ENCODE assay signal across 29 cellular contexts in the genomic region with DNA sequence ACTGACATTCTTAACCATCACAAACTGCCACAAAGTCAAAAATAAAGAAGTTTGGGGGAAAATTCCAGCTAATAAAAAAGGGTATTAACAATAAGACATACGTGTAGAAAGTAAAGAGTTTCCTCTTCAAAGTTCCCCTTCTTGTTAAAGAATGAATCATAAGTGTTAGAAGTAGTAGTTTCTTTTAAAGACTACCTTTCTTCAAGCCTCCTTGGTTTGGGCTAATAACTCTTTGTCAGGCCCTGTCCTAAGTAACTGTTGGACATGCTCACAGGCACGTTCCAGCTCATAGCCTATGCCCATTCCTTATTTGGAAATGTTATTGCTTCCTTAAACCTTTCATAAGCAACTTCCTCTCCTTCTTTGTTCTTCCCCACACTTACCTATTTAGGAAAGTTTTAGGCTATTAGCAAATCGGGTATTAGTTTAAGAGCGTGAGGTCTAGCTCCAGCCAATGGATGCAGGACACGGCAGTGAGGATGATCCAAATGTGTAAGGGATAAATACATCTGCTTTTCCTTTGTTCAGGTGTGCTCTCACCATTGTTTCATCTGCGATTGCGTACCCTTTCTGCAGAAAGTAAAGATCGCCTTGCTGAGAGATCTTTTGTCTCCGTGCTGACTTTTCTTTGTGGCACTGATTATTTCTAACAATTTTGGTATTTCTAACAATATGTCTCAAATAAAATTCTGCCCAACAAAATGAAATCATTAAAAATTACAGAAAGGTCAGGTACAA.
DNase-seq lines count a peak whose midpoint lies in the region; ATAC-seq, FAIRE-seq and TF ChIP-seq lines count a peak whose summit lies in the region.
"Had no signal": no experiment of that assay in that cellular context is flagged by ENCODE, and none has a peak within 500 bp of the region (broad histone marks: within the 10 kb centered on the region; RNA-seq: fewer than 3 reads in every experiment).

No MANE protein-coding gene starts in this region.

- peaks cover 15% of the 10 kb centered on the region for H3K9me3 Mint-ChIP-seq in activated naive CD8-positive, alpha-beta T cell treated with anti-CD3 and anti-CD28 coated beads, Interleukin-2, amount 50 U/mL, for 24 hours
- H3K9me3 Mint-ChIP-seq in activated naive CD8-positive, alpha-beta T cell treated with anti-CD3 and anti-CD28 coated beads for 36 hours, result peaks cover 16% of the 10 kb centered on the region
- peaks cover 15% of the 10 kb centered on the region for H3K9me3 Mint-ChIP-seq in type B pancreatic cell

- TF ChIP-seq CTCF in VCaP (conservative IDR thresholded peaks at IDR 0.05) (no peak), keratinocyte (optimal IDR thresholded peaks at IDR 0.05 in 1 of 3, IDR thresholded peaks at IDR 0.05 in 1 of 3, conservative IDR thresholded peaks at IDR 0.05 in 1 of 3; ENCODE audit: extremely low read depth in 1 of 3, insufficient read depth in 2 of 3, low read length in 3 of 3) (no peak), type B pancreatic cell (conservative IDR thresholded peaks at IDR 0.05) (no peak)

- no peaks in the 10 kb centered on the region for H3K36me3 ChIP-seq in keratinocyte (ENCODE audit: control insufficient read depth in 2 of 2, extremely low read depth in 1 of 2, insufficient read depth in 2 of 2, low read length in 2 of 2)

- H3K9ac ChIP-seq in keratinocyte (ENCODE audit: control insufficient read depth, extremely low read depth, insufficient read depth, low read length), result no peak overlapping the region

- no peak for DNase-seq in activated naive CD8-positive, alpha-beta T cell treated with anti-CD3 and anti-CD28 coated beads, Interleukin-2, amount 50 U/mL, for 24 hours
- no peak for DNase-seq in activated naive CD8-positive, alpha-beta T cell treated with anti-CD3 and anti-CD28 coated beads for 36 hours
- DNase-seq in keratinocyte (ENCODE audit: low read depth, low spot score) (no peak), type B pancreatic cell (ENCODE audit: extremely low spot score, unreplicated experiment) (no peak), GM03348 (ENCODE audit: low spot score) (no peak), ureter (ENCODE audit: low spot score) (no peak)
- DNase-seq: activated CD4-positive, alpha-beta memory T cell treated with anti-CD3 and anti-CD28 coated beads for 36 hours; activated CD4-positive, CD25-positive, alpha-beta regulatory T cell; activated naive CD4-positive, alpha-beta T cell treated with anti-CD3 and anti-CD28 coated beads for 36 hours; caudate nucleus; DMS79; erythroblast; foreskin melanocyte; NCI-H1436; NCI-H2171 treated with DMSO at 0.1 percent for 48 hours; NCI-H526; psoas muscle; stimulated activated CD4-positive, alpha-beta T cell treated with anti-CD3 and anti-CD28 coated beads, Interleukin-1b, Interleukin-23, amount 100 ng/mL, for 48 hours; stimulated activated naive CD4-positive, alpha-beta T cell treated with Interleukin-2 at 50 U/mL for 16 hours; tibial artery had no signal

- H4K20me1 ChIP-seq in keratinocyte (ENCODE audit: control insufficient read depth, extremely low read depth, insufficient read depth, low read length), result no peaks in the 10 kb centered on the region

- no peak overlapping the region for H3K4me3 ChIP-seq in keratinocyte (ENCODE audit: control insufficient read depth in 2 of 3, extremely low read depth in 1 of 3, insufficient read depth in 2 of 3, low read depth in 1 of 3, low read length in 3 of 3)
- H3K4me3 ChIP-seq: A549, psoas muscle, SK-N-MC, tibial artery had no signal

- H3K27me3 ChIP-seq in keratinocyte (ENCODE audit: control insufficient read depth, extremely low read depth, insufficient read depth, low read length), result no peaks in the 10 kb centered on the region
- H3K27me3 ChIP-seq: tibial artery had no signal

- H3K27me3 Mint-ChIP-seq in activated naive CD8-positive, alpha-beta T cell treated with anti-CD3 and anti-CD28 coated beads, Interleukin-2, amount 50 U/mL, for 24 hours, result no peaks in the 10 kb centered on the region
- H3K27me3 Mint-ChIP-seq in activated naive CD8-positive, alpha-beta T cell treated with anti-CD3 and anti-CD28 coated beads for 36 hours, result no peaks in the 10 kb centered on the region
- H3K27me3 Mint-ChIP-seq in type B pancreatic cell, result no peaks in the 10 kb centered on the region
- H3K27me3 Mint-ChIP-seq: activated CD4-positive, alpha-beta memory T cell treated with anti-CD3 and anti-CD28 coated beads for 36 hours; B cell had no signal

- no peak overlapping the region for H3K4me3 Mint-ChIP-seq in activated naive CD8-positive, alpha-beta T cell treated with anti-CD3 and anti-CD28 coated beads, Interleukin-2, amount 50 U/mL, for 24 hours
- no peak overlapping the region for H3K4me3 Mint-ChIP-seq in activated naive CD8-positive, alpha-beta T cell treated with anti-CD3 and anti-CD28 coated beads for 36 hours
- H3K4me3 Mint-ChIP-seq in type B pancreatic cell, result no peak overlapping the region
- H3K4me3 Mint-ChIP-seq: activated CD4-positive, alpha-beta memory T cell treated with anti-CD3 and anti-CD28 coated beads for 36 hours; activated naive CD4-positive, alpha-beta T cell treated with anti-CD3 and anti-CD28 coated beads for 36 hours; B cell; neural crest cell; T-helper 2 cell treated with Interferon-gamma antibody and Interleukin-4, amounts not matched to agents 5 μg/mL and 100 μg/mL, for 36 hours had no signal

- no peaks in the 10 kb centered on the region for H3K9me1 ChIP-seq in keratinocyte (ENCODE audit: control insufficient read depth, extremely low read depth, insufficient read depth, low read length)

- H3K4me2 ChIP-seq in keratinocyte (ENCODE audit: control insufficient read depth, extremely low read depth, insufficient read depth, low read depth, low read length), result peak overlapping the region; percentile 4
- H3K4me2 ChIP-seq: A549 had no signal

- H2AFZ ChIP-seq in keratinocyte (ENCODE audit: control insufficient read depth, low read length), result no peak overlapping the region

- no peak for ATAC-seq in activated naive CD8-positive, alpha-beta T cell treated with anti-CD3 and anti-CD28 coated beads, Interleukin-2, amount 50 U/mL, for 24 hours
- ATAC-seq in GM19023 (IDR thresholded peaks at IDR 0.05; ENCODE audit: unreplicated experiment), result no peak
- ATAC-seq: A549, psoas muscle had no signal

- dilution Hi-C loops in keratinocyte (cut with MboI; ENCODE audit: extremely low pct_ligation_motif_present, low sequenced_read_pairs), result no loop called here

- peaks cover 10% of the 10 kb centered on the region for H3K4me1 ChIP-seq in keratinocyte (ENCODE audit: control insufficient read depth, extremely low read depth, insufficient read depth, low read length)
- H3K4me1 ChIP-seq: A549, psoas muscle had no signal

- H3K27ac ChIP-seq in VCaP, result peak overlapping the region; percentile 77
- H3K27ac ChIP-seq in keratinocyte (ENCODE audit: control insufficient read depth, insufficient read depth, low read length), result peak overlapping the region; percentile 53
- H3K27ac ChIP-seq: A549, HL-60, psoas muscle, SK-N-MC, tibial artery had no signal

- peak overlapping the region; percentile 38 for H3K27ac Mint-ChIP-seq in activated naive CD8-positive, alpha-beta T cell treated with anti-CD3 and anti-CD28 coated beads, Interleukin-2, amount 50 U/mL, for 24 hours
- no peak overlapping the region for H3K27ac Mint-ChIP-seq in activated naive CD8-positive, alpha-beta T cell treated with anti-CD3 and anti-CD28 coated beads for 36 hours
- H3K27ac Mint-ChIP-seq in type B pancreatic cell, result peak overlapping the region; percentile 56
- H3K27ac Mint-ChIP-seq: activated CD4-positive, alpha-beta memory T cell treated with anti-CD3 and anti-CD28 coated beads for 36 hours; activated naive CD4-positive, alpha-beta T cell treated with anti-CD3 and anti-CD28 coated beads for 36 hours; B cell; T-helper 2 cell treated with Interferon-gamma antibody and Interleukin-4, amounts not matched to agents 5 μg/mL and 100 μg/mL, for 36 hours had no signal

- no peaks in the 10 kb centered on the region for H3K9me3 ChIP-seq in keratinocyte (ENCODE audit: control insufficient read depth, low read depth, low read length)
- H3K9me3 ChIP-seq: A549, psoas muscle, tibial artery had no signal

- peaks cover 34% of the 10 kb centered on the region for H3K36me3 Mint-ChIP-seq in activated naive CD8-positive, alpha-beta T cell treated with anti-CD3 and anti-CD28 coated beads, Interleukin-2, amount 50 U/mL, for 24 hours (ENCODE audit: low read depth)
- H3K36me3 Mint-ChIP-seq in activated naive CD8-positive, alpha-beta T cell treated with anti-CD3 and anti-CD28 coated beads for 36 hours, result peaks cover 51% of the 10 kb centered on the region
- peaks cover 50% of the 10 kb centered on the region for H3K36me3 Mint-ChIP-seq in type B pancreatic cell

- no peak for FAIRE-seq in keratinocyte (lab: Jason Lieb, UNC)
- FAIRE-seq: A549, islet of Langerhans had no signal

- peaks cover 25% of the 10 kb centered on the region for H3K4me1 Mint-ChIP-seq in activated naive CD8-positive, alpha-beta T cell treated with anti-CD3 and anti-CD28 coated beads, Interleukin-2, amount 50 U/mL, for 24 hours
- peaks cover 22% of the 10 kb centered on the region for H3K4me1 Mint-ChIP-seq in activated naive CD8-positive, alpha-beta T cell treated with anti-CD3 and anti-CD28 coated beads for 36 hours
- H3K4me1 Mint-ChIP-seq in type B pancreatic cell (ENCODE audit: unreplicated experiment), result no peaks in the 10 kb centered on the region
- H3K4me1 Mint-ChIP-seq: neural crest cell had no signal

- H3K79me2 ChIP-seq in keratinocyte (ENCODE audit: control insufficient read depth, insufficient read depth, low read length), result peaks cover 11% of the 10 kb centered on the region
